Comparison of ENCODE assay signal across 8 cellular contexts in genomic region chr7:39863675-39864322, GRCh38.
DNase-seq lines count a peak whose midpoint lies in the region; ATAC-seq and TF ChIP-seq lines count a peak whose summit lies in the region.
"Not testable (repeated sequence)": the region's sequence is repeated elsewhere in the genome, so short reads cannot be mapped to it uniquely, and the experiment has no call there.

No MANE protein-coding gene starts in this region.

- H4K20me1 ChIP-seq in smooth muscle cell (ENCODE audit: low read depth), result not testable (repeated sequence)

- ATAC-seq in RWPE2 (ENCODE audit: low read depth), result not testable (repeated sequence)

- not testable (repeated sequence) for H3K4me2 ChIP-seq in smooth muscle cell

- H3K79me2 ChIP-seq in smooth muscle cell (ENCODE audit: low read depth), result not testable (repeated sequence)

- not testable (repeated sequence) for H3K4me3 ChIP-seq in RWPE2 (ENCODE audit: severe bottlenecking); endodermal cell (ENCODE audit: low read length); smooth muscle cell

- H3K9me3 Mint-ChIP-seq in HFFc6, endodermal cell: not testable (repeated sequence)

- WGBS in endodermal cell (ENCODE audit: insufficient coverage in 1 of 2, insufficient read length in 1 of 2), 2 experiments, result 84% methylated on average over 2 of the region's 3 CpGs; no CpG with 5 or more reads in 1 of the 2 experiments
- 97% methylated on average over 3 of the region's 3 CpGs for WGBS in smooth muscle cell (ENCODE audit: low lambda C conversion rate)

- not testable (repeated sequence) for H3K36me3 ChIP-seq in RWPE2 (ENCODE audit: low read depth); endodermal cell (ENCODE audit: control insufficient read depth, insufficient read depth, low read length); smooth muscle cell (ENCODE audit: low read depth)

- H3K4me1 ChIP-seq in RWPE2 (ENCODE audit: insufficient read depth, poor library complexity, severe bottlenecking); endodermal cell (ENCODE audit: control insufficient read depth, insufficient read depth, low read length); smooth muscle cell (ENCODE audit: low read depth): not testable (repeated sequence)

- H3K9me3 ChIP-seq in RWPE2 (ENCODE audit: severe bottlenecking); endodermal cell (ENCODE audit: control insufficient read depth, low read length); smooth muscle cell (replicated peaks; ENCODE audit: low read depth): not testable (repeated sequence)

- not testable (repeated sequence) for H3K27me3 Mint-ChIP-seq in HFFc6 (ENCODE audit: insufficient read depth); endodermal cell (ENCODE audit: insufficient read depth)

- H3K36me3 Mint-ChIP-seq in HFFc6 (ENCODE audit: low read depth); endodermal cell (ENCODE audit: low read depth): not testable (repeated sequence)

- H3K4me3 Mint-ChIP-seq in HFFc6, endodermal cell: not testable (repeated sequence)

- H3F3A ChIP-seq in smooth muscle cell (ENCODE audit: low read depth), result not testable (repeated sequence)

- H3K27ac Mint-ChIP-seq in HFFc6, endodermal cell: not testable (repeated sequence)

- not testable (repeated sequence) for H3K9ac ChIP-seq in endodermal cell (ENCODE audit: extremely low read depth, low read length, poor library complexity, severe bottlenecking); smooth muscle cell (ENCODE audit: low read depth)

- not testable (repeated sequence) for H2AFZ ChIP-seq in smooth muscle cell (ENCODE audit: low read depth)

- TF ChIP-seq CTCF in HFFc6 (IDR thresholded peaks at IDR 0.05) (peak; percentile 59; the same call in 1 of the 2 replicates), RWPE2 (IDR thresholded peaks at IDR 0.05; ENCODE audit: poor library complexity, severe bottlenecking) (peak; percentile 32), endodermal cell (conservative IDR thresholded peaks at IDR 0.05) (peak; percentile 71), smooth muscle cell (IDR thresholded peaks at IDR 0.05; ENCODE audit: borderline replicate concordance, insufficient read depth, poor library complexity, severe bottlenecking) (peak; percentile 23)

- not testable (repeated sequence) for H3K4me1 Mint-ChIP-seq in HFFc6 (ENCODE audit: low read depth); endodermal cell

- H3K27me3 ChIP-seq in RWPE2 (ENCODE audit: insufficient read depth, poor library complexity, severe bottlenecking); endodermal cell (ENCODE audit: control insufficient read depth, insufficient read depth, low read length, poor library complexity, severe bottlenecking); smooth muscle cell (ENCODE audit: low read depth): not testable (repeated sequence)

- DNase-seq in DMS 273 (lab: John Stamatoyannopoulos, UW; ENCODE audit: unreplicated experiment) (peak; percentile 60), HFFc6 (peak; percentile 5), NCI-H2227 (lab: John Stamatoyannopoulos, UW; ENCODE audit: unreplicated experiment) (peak; percentile 3), endodermal cell (peak; percentile 55), iris pigment epithelial cell (ENCODE audit: low read depth) (peak; percentile 31)
- DNase-seq in RWPE2 (ENCODE audit: low spot score); smooth muscle cell (lab: John Stamatoyannopoulos, UW; ENCODE audit: unreplicated experiment): not testable (repeated sequence)
- peak; percentile 5 for DNase-seq in activated CD4-positive, alpha-beta T cell treated with anti-CD3 and anti-CD28 coated beads for 48 hours

- H3K27ac ChIP-seq in RWPE2 (ENCODE audit: poor library complexity, severe bottlenecking); endodermal cell (ENCODE audit: low read depth, low read length); smooth muscle cell (ENCODE audit: low read depth): not testable (repeated sequence)
